In the genomic region with DNA sequence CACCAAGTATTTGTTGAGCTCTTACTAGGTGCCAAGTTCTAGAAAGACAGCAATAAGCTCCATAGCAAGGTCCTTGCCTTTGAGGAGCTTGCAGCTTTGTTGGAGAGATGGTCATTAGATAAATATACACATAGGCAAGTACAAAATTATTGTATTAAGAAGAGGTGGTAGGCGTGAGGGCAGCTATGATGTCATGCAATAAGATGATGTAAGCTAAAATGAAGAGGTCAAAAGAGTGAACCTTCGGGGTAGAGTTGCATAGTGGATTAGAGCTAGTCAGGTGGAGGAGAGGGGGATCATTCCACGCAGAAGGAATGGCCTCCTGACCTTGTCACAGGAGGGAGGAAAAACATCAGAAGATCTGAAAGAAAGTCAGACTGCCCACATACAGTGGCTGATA, we compare ENCODE assay signal across 27 cellular contexts.
"Had no signal": no experiment of that assay in that cellular context is flagged by ENCODE, and none has a peak within 500 bp of the region (broad histone marks: within the 10 kb centered on the region; RNA-seq: fewer than 3 reads in every experiment).

No MANE protein-coding gene starts in this region.

- H3K9me3 ChIP-seq: testis, thoracic aorta, thyroid gland, tibial artery, tibial nerve, transverse colon, upper lobe of left lung, upper lobe of right lung, uterus, vagina had no signal

- H3K27ac ChIP-seq: stomach, suprapubic skin, testis, thoracic aorta, thyroid gland, tibial artery, tibial nerve, transverse colon, upper lobe of left lung, upper lobe of right lung, uterus, vagina had no signal

- H3K4me1 ChIP-seq: stomach, suprapubic skin, testis, thyroid gland, tibial artery, tibial nerve, transverse colon, upper lobe of left lung, upper lobe of right lung, uterus, vagina had no signal

- H3K4me3 ChIP-seq: stomach, suprapubic skin, testis, thoracic aorta, thyroid gland, tibial artery, tibial nerve, transverse colon, upper lobe of left lung, upper lobe of right lung, uterus, vagina had no signal

- H3K36me3 ChIP-seq: stomach, suprapubic skin, thoracic aorta, thyroid gland, tibial artery, tibial nerve, transverse colon, upper lobe of left lung, upper lobe of right lung, uterus, vagina had no signal

- ATAC-seq: stimulated activated effector memory CD8-positive, alpha-beta T cell treated with anti-CD3 and anti-CD28 coated beads, Interleukin-12 subunit alpha, Interleukin-12 subunit beta, amount 100 ng/mL, for 72 hours; stimulated activated memory B cell treated with anti-CD40 and anti-IgM and Interleukin-4, amounts not matched to agents 10 μg/mL and 1 μg/mL and 100 μg/mL, for 72 hours; stimulated activated naive B cell treated with anti-CD40 and anti-IgM and Interleukin-4, amounts not matched to agents 10 μg/mL and 1 μg/mL and 100 μg/mL, for 72 hours; stimulated activated naive CD8-positive, alpha-beta T cell treated with anti-CD3 and anti-CD28 coated beads, Interleukin-15, amount 100 ng/mL, for 72 hours; stimulated activated naive CD8-positive, alpha-beta T cell treated with anti-CD3 and anti-CD28 coated beads, Interleukin-15, Interleukin-2, amounts not matched to agents 100 U/mL and 50 U/mL, for 24 hours; upper lobe of right lung had no signal

- H3K27me3 ChIP-seq: stomach, suprapubic skin, testis, thyroid gland, tibial artery, tibial nerve, transverse colon, upper lobe of left lung, upper lobe of right lung, uterus, vagina had no signal

- DNase-seq: stimulated activated CD4-positive, alpha-beta T cell treated with anti-CD3 and anti-CD28 coated beads, Interleukin-2, amount 100 ng/mL, for 48 hours; stimulated activated CD4-positive, alpha-beta T cell treated with anti-CD3 and anti-CD28 coated beads, Interleukin-4, amount 100 ng/mL, for 1 hour; stimulated activated CD4-positive, alpha-beta T cell treated with anti-CD3 and anti-CD28 coated beads, Interleukin-4, amount 100 ng/mL, for 24 hours; stimulated activated CD4-positive, alpha-beta T cell treated with anti-CD3 and anti-CD28 coated beads, Interleukin-4, amount 100 ng/mL, for 4 hours; stimulated activated CD8-positive, alpha-beta memory T cell treated with anti-CD3 and anti-CD28 coated beads, Interleukin-4, amount 100 ng/mL, for 48 hours; stimulated activated naive B cell treated with anti-CD40 and anti-IgM and Interleukin-4, amounts not matched to agents 10 μg/mL and 1 μg/mL and 100 μg/mL, for 72 hours; stimulated activated naive CD4-positive, alpha-beta T cell; stimulated activated naive CD4-positive, alpha-beta T cell treated with Interleukin-2 at 50 U/mL for 16 hours; stimulated activated naive CD8-positive, alpha-beta T cell treated with anti-CD3 and anti-CD28 coated beads, Interleukin-15, amount 100 ng/mL, for 72 hours; stimulated activated naive CD8-positive, alpha-beta T cell treated with anti-CD3 and anti-CD28 coated beads, Interleukin-15, Interleukin-2, amounts not matched to agents 100 U/mL and 50 U/mL, for 24 hours; stomach; substantia nigra; testis; thyroid gland; tibial artery; transverse colon; trophoblast cell; upper lobe of left lung; upper lobe of right lung; uterus had no signal

- FAIRE-seq: urothelium cell line had no signal
